18 cellular contexts compared by ENCODE assay signal in genomic region chr2:15672961-15673918, GRCh38.
A peak's percentile ranks its signal among the peaks of the same experiment; 100 is the strongest.
DNase-seq lines count a peak whose midpoint lies in the region; ATAC-seq and TF ChIP-seq lines count a peak whose summit lies in the region.
"Had no signal": no experiment of that assay in that cellular context is flagged by ENCODE, and none has a peak within 500 bp of the region (broad histone marks: within the 10 kb centered on the region; RNA-seq: fewer than 3 reads in every experiment).

No MANE protein-coding gene starts in this region.

- H3K27me3 ChIP-seq in breast epithelium, result no peaks in the 10 kb centered on the region

- BruUV-seq in MCF 10A (replicated peaks; lab: Mats Ljungman, UMichigan), result no TSS peak

- no peak for TF ChIP-seq CTCF in MCF 10A (IDR thresholded peaks at IDR 0.05; ENCODE audit: unreplicated experiment)
- no peak for TF ChIP-seq CTCF in breast epithelium (IDR thresholded peaks at IDR 0.05)
- TF ChIP-seq CTCF in fibroblast of villous mesenchyme (IDR thresholded peaks at IDR 0.05; ENCODE audit: insufficient read depth, low read depth, low read length), result no peak
- TF ChIP-seq CTCF in neural crest cell (conservative IDR thresholded peaks at IDR 0.05), result no peak

- intact Hi-C loops in MCF 10A (cut with micrococcal nuclease), result no loop called here
- intact Hi-C loops in breast epithelium (cut with DNase I; ENCODE audit: low total_unique reads), result no loop called here
- intact Hi-C loops in activated T-helper 1 cell treated with anti-CD3 and anti-CD28 coated beads, Interleukin-12 subunit alpha, Interleukin-12 subunit beta, Interleukin-2, Interleukin-4 antibody, amounts not matched to agents 30 ng/mL and 10 ng/mL and 1 ng/mL, durations not matched to agents 14 hours and 24 hours and 36 hours (cut with micrococcal nuclease), result no loop called here

- TF ChIP-seq POLR2A in breast epithelium (IDR thresholded peaks at IDR 0.05), result no peak

- no peaks in the 10 kb centered on the region for H3K9me3 ChIP-seq in breast epithelium

- POLR2A ChIA-PET in MCF 10A (lab: Yijun Ruan, JAX), result no interaction called here

- ATAC-seq in GM19035 (IDR thresholded peaks at IDR 0.05; ENCODE audit: unreplicated experiment) (no peak), GM19351 (IDR thresholded peaks at IDR 0.05; ENCODE audit: unreplicated experiment) (no peak)

- no peak overlapping the region for H3K27ac ChIP-seq in breast epithelium
- H3K27ac ChIP-seq: C4-2B had no signal

- DNase-seq in MCF 10A (ENCODE audit: unreplicated experiment) (no peak), breast epithelium (ENCODE audit: low spot score in 2 of 2) (no peak), fibroblast of villous mesenchyme (ENCODE audit: low read depth) (peak; percentile 19), neural crest cell (ENCODE audit: low read depth, low spot score) (no peak), NCI-H345 treated with DMSO at 0.1 percent for 48 hours (lab: John Stamatoyannopoulos, UW; ENCODE audit: unreplicated experiment) (no peak)
- no peak for DNase-seq in activated T-helper 1 cell treated with anti-CD3 and anti-CD28 coated beads, Interleukin-12 subunit alpha, Interleukin-12 subunit beta, Interleukin-2, Interleukin-4 antibody, amounts not matched to agents 30 ng/mL and 10 ng/mL and 1 ng/mL, durations not matched to agents 14 hours and 24 hours and 36 hours (ENCODE audit: low spot score)
- DNase-seq: 8988T, COR-L47, HCEC 1CT, Kasumi-1, NCI-H1417, NCI-H1930, NCI-H2171 treated with DMSO at 0.1 percent for 48 hours, NCI-H510A, SIG-M5 had no signal

- no peak overlapping the region for H3K4me3 Mint-ChIP-seq in MCF 10A (ENCODE audit: unreplicated experiment)
- H3K4me3 Mint-ChIP-seq in neural crest cell, result no peak overlapping the region
- no peak overlapping the region for H3K4me3 Mint-ChIP-seq in activated T-helper 1 cell treated with anti-CD3 and anti-CD28 coated beads, Interleukin-12 subunit alpha, Interleukin-12 subunit beta, Interleukin-2, Interleukin-4 antibody, amounts not matched to agents 30 ng/mL and 10 ng/mL and 1 ng/mL, durations not matched to agents 14 hours and 24 hours and 36 hours

- H3K4me1 ChIP-seq in breast epithelium, result no peaks in the 10 kb centered on the region

- H3K36me3 ChIP-seq in breast epithelium, result no peaks in the 10 kb centered on the region

- H3K36me3 Mint-ChIP-seq in MCF 10A (ENCODE audit: insufficient read depth, unreplicated experiment) (peaks cover 5% of the 10 kb centered on the region), neural crest cell (ENCODE audit: low read depth) (no peaks in the 10 kb centered on the region)
- no peaks in the 10 kb centered on the region for H3K36me3 Mint-ChIP-seq in activated T-helper 1 cell treated with anti-CD3 and anti-CD28 coated beads, Interleukin-12 subunit alpha, Interleukin-12 subunit beta, Interleukin-2, Interleukin-4 antibody, amounts not matched to agents 30 ng/mL and 10 ng/mL and 1 ng/mL, durations not matched to agents 14 hours and 24 hours and 36 hours (ENCODE audit: low read depth)

- H3K4me3 ChIP-seq in breast epithelium (no peak overlapping the region), fibroblast of villous mesenchyme (ENCODE audit: low read depth, low read length) (no peak overlapping the region)

- CTCF ChIA-PET in MCF 10A (lab: Yijun Ruan, JAX), result no interaction called here

- peaks cover 24% of the 10 kb centered on the region for H3K4me1 Mint-ChIP-seq in MCF 10A (ENCODE audit: insufficient read depth, unreplicated experiment)
- H3K4me1 Mint-ChIP-seq in neural crest cell, result peaks cover 47% of the 10 kb centered on the region
- H3K4me1 Mint-ChIP-seq in activated T-helper 1 cell treated with anti-CD3 and anti-CD28 coated beads, Interleukin-12 subunit alpha, Interleukin-12 subunit beta, Interleukin-2, Interleukin-4 antibody, amounts not matched to agents 30 ng/mL and 10 ng/mL and 1 ng/mL, durations not matched to agents 14 hours and 24 hours and 36 hours (ENCODE audit: low read depth), result no peaks in the 10 kb centered on the region

- H3K27me3 Mint-ChIP-seq in MCF 10A (ENCODE audit: insufficient read depth, unreplicated experiment) (no peaks in the 10 kb centered on the region), neural crest cell (ENCODE audit: low read depth) (no peaks in the 10 kb centered on the region)
- H3K27me3 Mint-ChIP-seq in activated T-helper 1 cell treated with anti-CD3 and anti-CD28 coated beads, Interleukin-12 subunit alpha, Interleukin-12 subunit beta, Interleukin-2, Interleukin-4 antibody, amounts not matched to agents 30 ng/mL and 10 ng/mL and 1 ng/mL, durations not matched to agents 14 hours and 24 hours and 36 hours (ENCODE audit: insufficient read depth), result peaks cover 7% of the 10 kb centered on the region

- no peaks in the 10 kb centered on the region for H3K9me3 Mint-ChIP-seq in MCF 10A (ENCODE audit: unreplicated experiment)
- H3K9me3 Mint-ChIP-seq in neural crest cell, result peaks cover 4% of the 10 kb centered on the region
- H3K9me3 Mint-ChIP-seq in activated T-helper 1 cell treated with anti-CD3 and anti-CD28 coated beads, Interleukin-12 subunit alpha, Interleukin-12 subunit beta, Interleukin-2, Interleukin-4 antibody, amounts not matched to agents 30 ng/mL and 10 ng/mL and 1 ng/mL, durations not matched to agents 14 hours and 24 hours and 36 hours, result no peaks in the 10 kb centered on the region

- H3K27ac Mint-ChIP-seq in MCF 10A (ENCODE audit: low read depth, unreplicated experiment), result peak overlapping the region; percentile 39
- peak overlapping the region; percentile 24 for H3K27ac Mint-ChIP-seq in neural crest cell (ENCODE audit: unreplicated experiment)
- no peak overlapping the region for H3K27ac Mint-ChIP-seq in activated T-helper 1 cell treated with anti-CD3 and anti-CD28 coated beads, Interleukin-12 subunit alpha, Interleukin-12 subunit beta, Interleukin-2, Interleukin-4 antibody, amounts not matched to agents 30 ng/mL and 10 ng/mL and 1 ng/mL, durations not matched to agents 14 hours and 24 hours and 36 hours
